Comparison of ENCODE assay signal across 13 cellular contexts in the genomic region with DNA sequence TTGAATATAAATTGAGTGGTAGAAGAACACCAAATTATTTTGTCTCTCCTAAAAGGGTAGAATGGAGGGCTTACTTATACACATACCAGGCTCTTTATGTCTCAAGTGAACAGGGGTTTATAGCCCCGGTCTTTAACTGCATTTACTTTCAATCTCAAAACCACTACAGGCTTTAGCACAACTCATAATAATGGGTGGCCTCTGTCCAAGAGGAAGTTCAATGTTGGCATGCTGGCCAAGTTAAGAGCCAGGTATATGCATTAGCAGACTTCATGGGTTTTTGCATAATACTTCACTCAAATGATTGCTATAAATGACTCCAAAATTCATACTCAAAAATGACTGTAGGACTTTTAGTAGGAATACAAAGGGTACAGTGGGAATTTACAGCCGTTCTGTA.
DNase-seq lines count a peak whose midpoint lies in the region; ATAC-seq and TF ChIP-seq lines count a peak whose summit lies in the region.
"Had no signal": no experiment of that assay in that cellular context is flagged by ENCODE, and none has a peak within 500 bp of the region (broad histone marks: within the 10 kb centered on the region; RNA-seq: fewer than 3 reads in every experiment).

No MANE protein-coding gene starts in this region.

- in situ Hi-C loops in GM23248 (cut with MboI) = no loop called here

- 0 out of 2 replicates have a peak overlapping the region, but pooled peaks have one; percentile 7 for H3K9ac ChIP-seq in GM23248
- peak overlapping the region; percentile 68 for H3K9ac ChIP-seq in Loucy (ENCODE audit: low read depth, low read length, poor library complexity, severe bottlenecking)

- H3K27me3 ChIP-seq in GM23248 (replicated peaks; ENCODE audit: insufficient read depth) (no peaks in the 10 kb centered on the region), Loucy (ENCODE audit: insufficient read depth, low read length, poor library complexity, severe bottlenecking) (no peaks in the 10 kb centered on the region)
- H3K27me3 ChIP-seq: cardiac muscle cell, heart right ventricle had no signal

- H3K27ac ChIP-seq in GM23248 = peak overlapping the region; percentile 38; the same call in 1 of the 2 replicates
- H3K27ac ChIP-seq: cardiac muscle cell, heart right ventricle had no signal

- H3K36me3 ChIP-seq in GM23248 (ENCODE audit: low read depth) (no peaks in the 10 kb centered on the region), Loucy (ENCODE audit: insufficient read depth, low read length) (no peaks in the 10 kb centered on the region)
- H3K36me3 ChIP-seq: cardiac muscle cell, heart right ventricle had no signal

- no peak for TF ChIP-seq CTCF in Loucy (conservative IDR thresholded peaks at IDR 0.05; ENCODE audit: low read length)

- H3K4me2 ChIP-seq in GM23248 (ENCODE audit: unreplicated experiment) = peak overlapping the region; percentile 53
- peak overlapping the region; percentile 84 for H3K4me2 ChIP-seq in Loucy (ENCODE audit: low read depth, low read length, poor library complexity, severe bottlenecking)

- H3K9me3 ChIP-seq in GM23248 (ENCODE audit: low read depth) (no peaks in the 10 kb centered on the region), Loucy (ENCODE audit: insufficient read depth, low read depth, low read length) (no peaks in the 10 kb centered on the region)
- H3K9me3 ChIP-seq: heart right ventricle had no signal

- no peaks in the 10 kb centered on the region for H3K36me3 Mint-ChIP-seq in naive thymus-derived CD8-positive, alpha-beta T cell

- DNase-seq in GM23248 (no peak), DMS114 treated with DMSO at 0.1 percent for 48 hours (lab: John Stamatoyannopoulos, UW; ENCODE audit: unreplicated experiment) (no peak), NCI-H2081 (lab: John Stamatoyannopoulos, UW) (no peak)
- no peak for DNase-seq in activated CD4-positive, alpha-beta T cell treated with anti-CD3 and anti-CD28 coated beads for 4 hours
- DNase-seq in naive thymus-derived CD8-positive, alpha-beta T cell = no peak
- DNase-seq: heart right ventricle, NCI-H1048, NCI-H510A had no signal

- WGBS in GM23248 (ENCODE audit: low coverage in 1 of 2, low lambda C conversion rate in 2 of 2, missing lambda C conversion rate in 2 of 2), 2 experiments = 74 to 80% methylated on average over 2 of the region's 2 CpGs

- peak overlapping the region in 5 of 10 donors; percentile 56 to 73 (median 66) for H3K4me3 Mint-ChIP-seq in naive thymus-derived CD8-positive, alpha-beta T cell
- H3K4me3 Mint-ChIP-seq: activated T-helper 17 cell treated with anti-CD3 and anti-CD28 coated beads, Interleukin-2, amount 50 U/mL, for 72 hours had no signal

- H3K79me2 ChIP-seq in GM23248 (ENCODE audit: insufficient read depth) = no peaks in the 10 kb centered on the region
- no peaks in the 10 kb centered on the region for H3K79me2 ChIP-seq in Loucy (ENCODE audit: insufficient read depth, low read length)

- H3F3A ChIP-seq in GM23248 (ENCODE audit: insufficient read depth) (peaks cover 23% of the 10 kb centered on the region), Loucy (ENCODE audit: low read depth) (peaks cover 8% of the 10 kb centered on the region)

- ATAC-seq in GM18502 (IDR thresholded peaks at IDR 0.05; ENCODE audit: poor library complexity, unreplicated experiment) = peak; percentile 29
- ATAC-seq in esophagus mucosa = peak; percentile 59
- no peak for ATAC-seq in naive thymus-derived CD8-positive, alpha-beta T cell

- H3K9me2 ChIP-seq in GM23248 (ENCODE audit: insufficient read depth) = no peaks in the 10 kb centered on the region
- H3K9me2 ChIP-seq in Loucy (replicated peaks; ENCODE audit: low read depth, low read length) = no peaks in the 10 kb centered on the region

- H3K4me3 ChIP-seq in GM23248 (no peak overlapping the region), Loucy (ENCODE audit: low read length, poor library complexity, severe bottlenecking) (peak overlapping the region; percentile 65)
- H3K4me3 ChIP-seq: cardiac muscle cell, heart right ventricle had no signal

- H3K4me1 ChIP-seq in GM23248 (ENCODE audit: insufficient read depth) (peaks cover 38% of the 10 kb centered on the region), Loucy (ENCODE audit: insufficient read depth, low read length, poor library complexity, severe bottlenecking) (peaks cover 29% of the 10 kb centered on the region)

- POLR2A ChIA-PET in naive thymus-derived CD8-positive, alpha-beta T cell (lab: Charles Lee) = no interaction called here

- H2AFZ ChIP-seq in GM23248 = no peak overlapping the region
- peak overlapping the region; percentile 29; the same call in 1 of the 2 replicates for H2AFZ ChIP-seq in Loucy (ENCODE audit: low read length)

- H3K27ac Mint-ChIP-seq in naive thymus-derived CD8-positive, alpha-beta T cell = peak overlapping the region in 1 of 10 donors; percentile 24

- H3K4me1 Mint-ChIP-seq in naive thymus-derived CD8-positive, alpha-beta T cell = peaks cover 16 to 32% (median 18%) of the 10 kb centered on the region in 4 donors

- H3K27me3 Mint-ChIP-seq in naive thymus-derived CD8-positive, alpha-beta T cell = peaks cover 0 to 14% (median 1%) of the 10 kb centered on the region in 5 donors

- H4K20me1 ChIP-seq in GM23248 (ENCODE audit: insufficient read depth) = no peaks in the 10 kb centered on the region
- H4K20me1 ChIP-seq in Loucy (ENCODE audit: insufficient read depth, low read length, poor library complexity, severe bottlenecking) = no peaks in the 10 kb centered on the region

- peaks cover 0 to 2% (median 0%) of the 10 kb centered on the region in 9 donors for H3K9me3 Mint-ChIP-seq in naive thymus-derived CD8-positive, alpha-beta T cell
- H3K9me3 Mint-ChIP-seq: activated T-helper 17 cell treated with anti-CD3 and anti-CD28 coated beads, Interleukin-2, amount 50 U/mL, for 72 hours had no signal

Comparison
In these comparisons a context has a peak if more than half of its experiments do, and no peak if none do; other contexts are left out.
1. ATAC-seq: peak in GM18502 (single experiment) and esophagus mucosa (single experiment); none in naive thymus-derived CD8-positive, alpha-beta T cell (0 of 2).